ENCODE assay signal across 11 cellular contexts in the genomic region with DNA sequence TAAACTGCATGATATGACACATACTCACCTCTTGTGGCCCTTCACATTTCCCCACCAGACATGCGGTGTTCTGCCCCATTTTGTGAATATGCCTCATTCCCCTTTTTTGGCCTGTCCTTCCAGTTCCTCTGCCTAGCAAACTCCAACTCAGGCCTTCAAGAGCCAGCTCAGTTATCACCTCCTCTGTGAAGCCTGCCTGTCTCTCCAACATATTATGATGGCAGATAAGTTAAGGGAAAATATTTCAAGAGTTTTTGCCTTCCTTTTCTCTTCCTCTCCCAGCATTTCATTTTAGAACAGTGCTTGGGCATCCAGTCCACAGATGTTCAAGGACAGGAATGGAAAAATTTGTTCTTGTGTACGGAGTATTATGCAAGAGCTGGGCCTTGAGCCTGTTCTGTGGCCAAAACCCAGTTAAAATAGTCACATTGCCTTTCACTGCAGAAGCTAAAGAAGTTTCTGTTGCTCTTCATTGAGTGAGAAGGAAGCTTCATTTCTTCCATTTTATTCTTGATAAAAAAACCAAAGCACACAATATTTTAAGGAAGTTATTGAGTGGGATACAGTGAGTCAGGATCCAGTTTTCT.
DNase-seq lines count a peak whose midpoint lies in the region; ATAC-seq and TF ChIP-seq lines count a peak whose summit lies in the region.
"Had no signal": no experiment of that assay in that cellular context is flagged by ENCODE, and none has a peak within 500 bp of the region (broad histone marks: within the 10 kb centered on the region; RNA-seq: fewer than 3 reads in every experiment).

No MANE protein-coding gene starts in this region.

- H3K27ac Mint-ChIP-seq in HFFc6: peak overlapping the region; percentile 31; the same call in 1 of the 2 replicates
- H3K27ac Mint-ChIP-seq in stimulated activated naive B cell treated with anti-CD40 and anti-IgM and Interleukin-4, amounts not matched to agents 10 μg/mL and 1 μg/mL and 100 μg/mL, for 72 hours: no peak overlapping the region
- H3K27ac Mint-ChIP-seq: activated CD4-positive, alpha-beta memory T cell treated with anti-CD3 and anti-CD28 coated beads for 36 hours had no signal

- peaks cover 64% of the 10 kb centered on the region for H3K4me1 Mint-ChIP-seq in HFFc6 (ENCODE audit: low read depth)
- H3K4me1 Mint-ChIP-seq in stimulated activated naive B cell treated with anti-CD40 and anti-IgM and Interleukin-4, amounts not matched to agents 10 μg/mL and 1 μg/mL and 100 μg/mL, for 72 hours: no peaks in the 10 kb centered on the region

- no peak for DNase-seq in HFFc6
- peak in 1 of 10 donors; percentile 39 for DNase-seq in dorsolateral prefrontal cortex
- DNase-seq in medulla oblongata (ENCODE audit: extremely low spot score): peak; percentile 38
- DNase-seq in stimulated activated naive B cell treated with anti-CD40 and anti-IgM and Interleukin-4, amounts not matched to agents 10 μg/mL and 1 μg/mL and 100 μg/mL, for 72 hours: no peak
- DNase-seq: activated CD4-positive, alpha-beta memory T cell treated with anti-CD3 and anti-CD28 coated beads for 36 hours; NCI-H1417 had no signal

- ATAC-seq in HG02763 (IDR thresholded peaks at IDR 0.05; ENCODE audit: unreplicated experiment) (no peak), HG02610 (IDR thresholded peaks at IDR 0.05; ENCODE audit: unreplicated experiment) (no peak), GM19463 (IDR thresholded peaks at IDR 0.05; ENCODE audit: unreplicated experiment) (no peak)
- no peak for ATAC-seq in stimulated activated naive B cell treated with anti-CD40 and anti-IgM and Interleukin-4, amounts not matched to agents 10 μg/mL and 1 μg/mL and 100 μg/mL, for 72 hours (replicated peaks)

- no peaks in the 10 kb centered on the region for H3K9me3 Mint-ChIP-seq in HFFc6
- H3K9me3 Mint-ChIP-seq in stimulated activated naive B cell treated with anti-CD40 and anti-IgM and Interleukin-4, amounts not matched to agents 10 μg/mL and 1 μg/mL and 100 μg/mL, for 72 hours: no peaks in the 10 kb centered on the region
- H3K9me3 Mint-ChIP-seq: activated CD4-positive, alpha-beta memory T cell treated with anti-CD3 and anti-CD28 coated beads for 36 hours had no signal

- H3K9ac ChIP-seq in stomach smooth muscle (ENCODE audit: low read length in 2 of 2): no peak overlapping the region

- H3K4me3 ChIP-seq in dorsolateral prefrontal cortex (no peak overlapping the region), stomach smooth muscle (ENCODE audit: low read length in 2 of 2) (no peak overlapping the region)
- H3K4me3 ChIP-seq: cardiac muscle cell had no signal

- TF ChIP-seq CTCF in HFFc6 (IDR thresholded peaks at IDR 0.05): no peak
- no peak for TF ChIP-seq CTCF in dorsolateral prefrontal cortex (IDR thresholded peaks at IDR 0.05 in 54 of 56, conservative IDR thresholded peaks at IDR 0.05 in 2 of 56; ENCODE audit: low read depth in 1 of 56, partially characterized antibody in 56 of 56)

- peaks cover 20% of the 10 kb centered on the region for H3K4me1 ChIP-seq in stomach smooth muscle (ENCODE audit: control insufficient read depth, insufficient read depth, low read length)

- no peak overlapping the region for H3K4me3 Mint-ChIP-seq in HFFc6
- H3K4me3 Mint-ChIP-seq in stimulated activated naive B cell treated with anti-CD40 and anti-IgM and Interleukin-4, amounts not matched to agents 10 μg/mL and 1 μg/mL and 100 μg/mL, for 72 hours: no peak overlapping the region
- H3K4me3 Mint-ChIP-seq: activated CD4-positive, alpha-beta memory T cell treated with anti-CD3 and anti-CD28 coated beads for 36 hours had no signal

- peaks cover 2 to 9% of the 10 kb centered on the region in 2 donors for H3K36me3 ChIP-seq in stomach smooth muscle (ENCODE audit: control insufficient read depth in 2 of 2, insufficient read depth in 2 of 2, low read length in 2 of 2)

- H3K27ac ChIP-seq in dorsolateral prefrontal cortex (peak overlapping the region in 56 of 59 donors; percentile 39 to 86 (median 76)), stomach smooth muscle (ENCODE audit: low read length) (peak overlapping the region; percentile 74)
- H3K27ac ChIP-seq: cardiac muscle cell had no signal

- intact Hi-C loops in dorsolateral prefrontal cortex (cut with DNase I): no loop called here

- H3K27me3 Mint-ChIP-seq in HFFc6 (ENCODE audit: insufficient read depth): no peaks in the 10 kb centered on the region; the same call in 1 of the 2 replicates
- no peaks in the 10 kb centered on the region for H3K27me3 Mint-ChIP-seq in stimulated activated naive B cell treated with anti-CD40 and anti-IgM and Interleukin-4, amounts not matched to agents 10 μg/mL and 1 μg/mL and 100 μg/mL, for 72 hours
- H3K27me3 Mint-ChIP-seq: activated CD4-positive, alpha-beta memory T cell treated with anti-CD3 and anti-CD28 coated beads for 36 hours had no signal

- no peaks in the 10 kb centered on the region for H3K9me3 ChIP-seq in stomach smooth muscle (ENCODE audit: control insufficient read depth in 2 of 2, low read length in 2 of 2)

- no peaks in the 10 kb centered on the region for H3K27me3 ChIP-seq in dorsolateral prefrontal cortex
- H3K27me3 ChIP-seq in stomach smooth muscle (ENCODE audit: control insufficient read depth in 1 of 2, insufficient read depth in 2 of 2, low read length in 2 of 2): no peaks in the 10 kb centered on the region
- H3K27me3 ChIP-seq: cardiac muscle cell had no signal

- peaks cover 73% of the 10 kb centered on the region for H3K36me3 Mint-ChIP-seq in HFFc6 (ENCODE audit: low read depth)
- H3K36me3 Mint-ChIP-seq in stimulated activated naive B cell treated with anti-CD40 and anti-IgM and Interleukin-4, amounts not matched to agents 10 μg/mL and 1 μg/mL and 100 μg/mL, for 72 hours: peaks cover 14 to 32% of the 10 kb centered on the region in 2 donors
